ENCODE assay signal across 14 cellular contexts in genomic region chr6:141451508-141452353, GRCh38.
DNase-seq lines count a peak whose midpoint lies in the region; ATAC-seq and TF ChIP-seq lines count a peak whose summit lies in the region.
"Had no signal": no experiment of that assay in that cellular context is flagged by ENCODE, and none has a peak within 500 bp of the region (broad histone marks: within the 10 kb centered on the region; RNA-seq: fewer than 3 reads in every experiment).

No MANE protein-coding gene starts in this region.

- no peak overlapping the region for H3K4me3 Mint-ChIP-seq in endodermal cell
- H3K4me3 Mint-ChIP-seq in osteocyte (ENCODE audit: unreplicated experiment) = no peak overlapping the region
- H3K4me3 Mint-ChIP-seq: activated naive CD4-positive, alpha-beta T cell treated with anti-CD3 and anti-CD28 coated beads, Interleukin-2, amount 50 U/mL, for 24 hours had no signal

- no peaks in the 10 kb centered on the region for H3K4me1 ChIP-seq in endodermal cell (ENCODE audit: control insufficient read depth, insufficient read depth, low read length)
- H3K4me1 ChIP-seq: transverse colon had no signal

- H3K27me3 Mint-ChIP-seq in endodermal cell (ENCODE audit: insufficient read depth) (no peaks in the 10 kb centered on the region), osteocyte (ENCODE audit: unreplicated experiment) (no peaks in the 10 kb centered on the region)
- H3K27me3 Mint-ChIP-seq: activated naive CD4-positive, alpha-beta T cell treated with anti-CD3 and anti-CD28 coated beads, Interleukin-2, amount 50 U/mL, for 24 hours; progenitor cell of endocrine pancreas had no signal

- peaks cover 21% of the 10 kb centered on the region for H3K4me1 Mint-ChIP-seq in endodermal cell
- peaks cover 16% of the 10 kb centered on the region for H3K4me1 Mint-ChIP-seq in osteocyte (ENCODE audit: unreplicated experiment)
- H3K4me1 Mint-ChIP-seq: activated naive CD4-positive, alpha-beta T cell treated with anti-CD3 and anti-CD28 coated beads, Interleukin-2, amount 50 U/mL, for 24 hours had no signal

- H3K36me3 Mint-ChIP-seq in endodermal cell (ENCODE audit: low read depth) (no peaks in the 10 kb centered on the region), osteocyte (ENCODE audit: unreplicated experiment) (no peaks in the 10 kb centered on the region)
- H3K36me3 Mint-ChIP-seq: activated naive CD4-positive, alpha-beta T cell treated with anti-CD3 and anti-CD28 coated beads, Interleukin-2, amount 50 U/mL, for 24 hours had no signal

- no peak for TF ChIP-seq CTCF in endodermal cell (conservative IDR thresholded peaks at IDR 0.05)
- no peak for TF ChIP-seq CTCF in osteocyte (IDR thresholded peaks at IDR 0.05)

- H3K4me3 ChIP-seq in endodermal cell (ENCODE audit: low read length) = no peak overlapping the region
- H3K4me3 ChIP-seq: transverse colon had no signal

- 83% methylated on average over 1 of the region's 1 CpG; no CpG with 5 or more reads in 1 of the 2 experiments for WGBS in endodermal cell (ENCODE audit: insufficient coverage in 1 of 2, insufficient read length in 1 of 2), 2 experiments

- no peaks in the 10 kb centered on the region for H3K9me3 ChIP-seq in endodermal cell (ENCODE audit: control insufficient read depth, low read length)
- H3K9me3 ChIP-seq: transverse colon had no signal

- no peaks in the 10 kb centered on the region for H3K36me3 ChIP-seq in endodermal cell (ENCODE audit: control insufficient read depth, insufficient read depth, low read length)
- H3K36me3 ChIP-seq: transverse colon had no signal

- ATAC-seq in GM21423 (IDR thresholded peaks at IDR 0.05; ENCODE audit: unreplicated experiment) = no peak
- ATAC-seq: left cardiac atrium had no signal

- H3K27me3 ChIP-seq in endodermal cell (ENCODE audit: control insufficient read depth, insufficient read depth, low read length, poor library complexity, severe bottlenecking) = no peaks in the 10 kb centered on the region
- H3K27me3 ChIP-seq: transverse colon had no signal

- H3K9ac ChIP-seq in endodermal cell (ENCODE audit: extremely low read depth, low read length, poor library complexity, severe bottlenecking) = no peak overlapping the region

- H3K27ac ChIP-seq in endodermal cell (ENCODE audit: low read depth, low read length) = no peak overlapping the region
- H3K27ac ChIP-seq: transverse colon had no signal

- DNase-seq in GM03348 (ENCODE audit: low spot score) (peak; percentile 57), NCI-H460 (ENCODE audit: extremely low read depth, low read depth) (peak; percentile 5), endodermal cell (no peak), osteocyte (ENCODE audit: extremely low spot score, unreplicated experiment) (no peak), DMS53 (lab: John Stamatoyannopoulos, UW) (no peak)
- no peak for DNase-seq in activated effector memory CD4-positive, alpha-beta T cell treated with Interleukin-2 at 50 U/mL for 16 hours
- DNase-seq in stimulated activated CD4-positive, alpha-beta T cell treated with anti-CD3 and anti-CD28 coated beads, Interleukin-2, amount 100 ng/mL, for 24 hours = no peak
- DNase-seq: H7, left cardiac atrium, NCI-H1092, transverse colon had no signal

- H3K27ac Mint-ChIP-seq in endodermal cell (peak overlapping the region; percentile 56), osteocyte (ENCODE audit: unreplicated experiment) (peak overlapping the region; percentile 56)
- H3K27ac Mint-ChIP-seq: activated naive CD4-positive, alpha-beta T cell treated with anti-CD3 and anti-CD28 coated beads, Interleukin-2, amount 50 U/mL, for 24 hours; progenitor cell of endocrine pancreas had no signal

- H3K9me3 Mint-ChIP-seq in endodermal cell (peaks cover 13% of the 10 kb centered on the region), osteocyte (ENCODE audit: unreplicated experiment) (no peaks in the 10 kb centered on the region)
- H3K9me3 Mint-ChIP-seq: activated naive CD4-positive, alpha-beta T cell treated with anti-CD3 and anti-CD28 coated beads, Interleukin-2, amount 50 U/mL, for 24 hours had no signal

Comparison
In these comparisons a context has a peak if more than half of its experiments do, and no peak if none do; other contexts are left out.
1. DNase-seq: peak in GM03348 (single experiment) and NCI-H460 (single experiment); none in endodermal cell (single experiment), osteocyte (single experiment), activated effector memory CD4-positive, alpha-beta T cell treated with Interleukin-2 at 50 U/mL for 16 hours (single experiment), DMS53 (single experiment) and stimulated activated CD4-positive, alpha-beta T cell treated with anti-CD3 and anti-CD28 coated beads, Interleukin-2, amount 100 ng/mL, for 24 hours (0 of 2).